In genomic region chr2:45494275-45494977, GRCh38 we compare ENCODE assay signal across 2 cellular contexts.
TF ChIP-seq lines count a peak whose summit lies in the region.

No MANE protein-coding gene starts in this region.

TF ChIP-seq in HCT116, 20 proteins besides CTCF, POLR2A, EP300 and RAD21 (continued from another document):
- TF ChIP-seq REST (IDR thresholded peaks at IDR 0.05; ENCODE audit: low read depth) (no peak), TCF7L2 (IDR thresholded peaks at IDR 0.05; ENCODE audit: borderline replicate concordance, extremely low read depth, insufficient read depth, insufficient read length) (no peak), JUND (IDR thresholded peaks at IDR 0.05) (no peak), ZBTB33 (IDR thresholded peaks at IDR 0.05; ENCODE audit: extremely low read depth, insufficient replicate concordance, low read length) (no peak), SRF (IDR thresholded peaks at IDR 0.05; ENCODE audit: low read depth) (no peak), SIN3A (IDR thresholded peaks at IDR 0.05; ENCODE audit: low read depth) (no peak), MAX (IDR thresholded peaks at IDR 0.05) (no peak), EGR1 (IDR thresholded peaks at IDR 0.05; ENCODE audit: low read depth) (no peak), CBX3 (IDR thresholded peaks at IDR 0.05; ENCODE audit: low read depth) (no peak), EZH2 (IDR thresholded peaks at IDR 0.05) (no peak)

TF ChIP-seq in K562, 482 proteins besides CTCF, POLR2A, EP300 and RAD21 (continued from another document):
- TF ChIP-seq ZNF253 (CRISPR knock-in tag; conservative IDR thresholded peaks at IDR 0.05) (no peak), ZFPM2 (CRISPR knock-in tag; IDR thresholded peaks at IDR 0.05) (no peak), RERE (CRISPR knock-in tag; IDR thresholded peaks at IDR 0.05; ENCODE audit: borderline replicate concordance) (no peak), HMGXB4 (CRISPR knock-in tag; IDR thresholded peaks at IDR 0.05) (no peak), XRCC4 (IDR thresholded peaks at IDR 0.05; ENCODE audit: extremely low read depth, insufficient read depth, insufficient read length) (no peak), SMC3 (conservative IDR thresholded peaks at IDR 0.05; ENCODE audit: insufficient read depth, low read depth, low read length) (peak; percentile 51), DNMT1 (IDR thresholded peaks at IDR 0.05) (no peak), ATF3 (IDR thresholded peaks at IDR 0.05) (0 out of 2 replicates have a peak, but pooled peaks have one; percentile 13), ATF3 (CRISPR knock-in tag; conservative IDR thresholded peaks at IDR 0.05) (no peak), SIRT6 (IDR thresholded peaks at IDR 0.05; ENCODE audit: low read depth, low read length) (no peak), TEAD2 (tag; IDR thresholded peaks at IDR 0.05) (no peak), MLX (CRISPR knock-in tag; conservative IDR thresholded peaks at IDR 0.05) (no peak), TRIM25 (IDR thresholded peaks at IDR 0.05; ENCODE audit: borderline replicate concordance) (no peak), NFIX (CRISPR knock-in tag; IDR thresholded peaks at IDR 0.05; ENCODE audit: low read depth) (no peak), ARID2 (IDR thresholded peaks at IDR 0.05) (no peak), THRAP3 (IDR thresholded peaks at IDR 0.05; ENCODE audit: borderline replicate concordance) (0 out of 2 replicates have a peak, but pooled peaks have one; percentile 16), ZNF436 (CRISPR knock-in tag; IDR thresholded peaks at IDR 0.05) (no peak), CREB5 (CRISPR knock-in tag; IDR thresholded peaks at IDR 0.05) (no peak), DEAF1 (CRISPR knock-in tag; IDR thresholded peaks at IDR 0.05) (0 out of 2 replicates have a peak, but pooled peaks have one; percentile 44), DIDO1 (tag; IDR thresholded peaks at IDR 0.05; ENCODE audit: low read depth) (no peak)
